10 cellular contexts compared by ENCODE assay signal in genomic region chr5:176359658-176360057, GRCh38. TPM values are rescaled to one million over a fixed set of nuclear protein-coding genes. Genes with fewer than 3 reads are reported as not detected.
A peak's percentile ranks its signal among the peaks of the same experiment; 100 is the strongest.
DNase-seq lines count a peak whose midpoint lies in the region; ATAC-seq and TF ChIP-seq lines count a peak whose summit lies in the region.
"Had no signal": no experiment of that assay in that cellular context is flagged by ENCODE, and none has a peak within 500 bp of the region (broad histone marks: within the 10 kb centered on the region; RNA-seq: fewer than 3 reads in every experiment).

No MANE protein-coding gene starts in this region.

- no peak for TF ChIP-seq CTCF in epithelial cell of proximal tubule (conservative IDR thresholded peaks at IDR 0.05; ENCODE audit: low read depth, low read length)

- no peak overlapping the region for H3K27ac ChIP-seq in skeletal muscle tissue (ENCODE audit: low read depth, low read length)

- peak overlapping the region; percentile 77 for H3K27ac Mint-ChIP-seq in activated T-cell treated with anti-CD3 and anti-CD28 coated beads, Interleukin-2, amount 50 U/mL, for 72 hours
- H3K27ac Mint-ChIP-seq in T-helper 17 cell = peak overlapping the region; percentile 91

- H3K4me3 ChIP-seq in epithelial cell of proximal tubule (ENCODE audit: low read depth, low read length) (peak overlapping the region; percentile 99), skeletal muscle tissue (ENCODE audit: low read length in 3 of 3) (peak overlapping the region in 2 of 3 donors; percentile 0 to 8)
- H3K4me3 ChIP-seq: lung had no signal

- H3K4me1 ChIP-seq in skeletal muscle tissue (ENCODE audit: control insufficient read depth in 3 of 3, insufficient read depth in 3 of 3, low read length in 3 of 3) = peaks cover 12 to 23% (median 18%) of the 10 kb centered on the region in 3 donors

- H3K9me3 Mint-ChIP-seq in activated T-cell treated with anti-CD3 and anti-CD28 coated beads, Interleukin-2, amount 50 U/mL, for 72 hours = no peaks in the 10 kb centered on the region

- H3K4me1 Mint-ChIP-seq in activated T-cell treated with anti-CD3 and anti-CD28 coated beads, Interleukin-2, amount 50 U/mL, for 72 hours (ENCODE audit: low read depth) = peaks cover 51% of the 10 kb centered on the region
- peaks cover 29% of the 10 kb centered on the region for H3K4me1 Mint-ChIP-seq in T-helper 17 cell

- H3K36me3 ChIP-seq in skeletal muscle tissue (ENCODE audit: control insufficient read depth in 3 of 3, insufficient read depth in 3 of 3, low read length in 3 of 3) = peaks cover 14 to 37% (median 31%) of the 10 kb centered on the region in 3 donors

- no peak for DNase-seq in activated T-cell treated with anti-CD3 and anti-CD28 coated beads, Interleukin-2, amount 50 U/mL, for 72 hours
- DNase-seq in activated T-cell treated with anti-CD3 and anti-CD28 coated beads for 4 hours = no peak
- no peak for DNase-seq in T-helper 17 cell
- no peak for DNase-seq in epithelial cell of proximal tubule (ENCODE audit: low read depth)
- DNase-seq in NCI-H345 (lab: John Stamatoyannopoulos, UW) = no peak
- no peak for DNase-seq in HuH-7 (ENCODE audit: low spot score)
- DNase-seq: stimulated activated CD4-positive, alpha-beta T cell treated with anti-CD3 and anti-CD28 coated beads, Interleukin-15, amount 100 ng/mL, for 24 hours had no signal

- H3K27me3 Mint-ChIP-seq in activated T-cell treated with anti-CD3 and anti-CD28 coated beads, Interleukin-2, amount 50 U/mL, for 72 hours (ENCODE audit: low read depth) = no peaks in the 10 kb centered on the region
- H3K27me3 Mint-ChIP-seq in T-helper 17 cell = no peaks in the 10 kb centered on the region

- H3K27me3 ChIP-seq in skeletal muscle tissue (ENCODE audit: control insufficient read depth in 3 of 3, insufficient read depth in 3 of 3, low read length in 3 of 3) = no peaks in the 10 kb centered on the region

- H3K36me3 Mint-ChIP-seq in activated T-cell treated with anti-CD3 and anti-CD28 coated beads, Interleukin-2, amount 50 U/mL, for 72 hours (ENCODE audit: insufficient read depth in 2 of 2) = peaks cover 4 to 18% of the 10 kb centered on the region in 2 donors
- H3K36me3 Mint-ChIP-seq in T-helper 17 cell (ENCODE audit: low read depth) = peaks cover 4% of the 10 kb centered on the region

- no peak for ATAC-seq in activated T-cell treated with anti-CD3 and anti-CD28 coated beads, Interleukin-2, amount 50 U/mL, for 72 hours (replicated peaks in 1 of 2)
- ATAC-seq in T-helper 17 cell = no peak
- ATAC-seq in GM19324 (IDR thresholded peaks at IDR 0.05; ENCODE audit: low FRiP score, unreplicated experiment) = no peak

- H3K9me3 ChIP-seq in T-helper 17 cell (ENCODE audit: control insufficient read depth, low read length, poor library complexity, severe bottlenecking) = no peaks in the 10 kb centered on the region
- H3K9me3 ChIP-seq in skeletal muscle tissue (ENCODE audit: control insufficient read depth in 3 of 3, low read length in 3 of 3) = no peaks in the 10 kb centered on the region

- H3K9ac ChIP-seq in skeletal muscle tissue (ENCODE audit: low read depth in 1 of 3, low read length in 3 of 3) = no peak overlapping the region

- peak overlapping the region; percentile 76 to 78 for H3K4me3 Mint-ChIP-seq in activated T-cell treated with anti-CD3 and anti-CD28 coated beads, Interleukin-2, amount 50 U/mL, for 72 hours
- peak overlapping the region; percentile 61 for H3K4me3 Mint-ChIP-seq in T-helper 17 cell

RNA-seq across cellular contexts. Expression of gene KIAA1191, which starts 1.9 kb away (rescaled TPM):
- 10 to 100 TPM; 56.7 to 59.0 TPM for total RNA-seq in activated T-cell treated with anti-CD3 and anti-CD28 coated beads, Interleukin-2, amount 50 U/mL, for 72 hours
- total RNA-seq in T-helper 17 cell (10 to 100 TPM; 73.9 to 76.7 TPM), epithelial cell of proximal tubule (88.1 and 90.1 TPM in 2 replicates), skeletal muscle tissue (28.7 TPM)

RNA-seq across cellular contexts. Expression of gene ARL10, which starts 5.6 kb away (rescaled TPM):
- 10 to 100 TPM in 1 of 2 donors, 1 to 10 TPM in 1; 7.5 to 14.0 TPM for total RNA-seq in activated T-cell treated with anti-CD3 and anti-CD28 coated beads, Interleukin-2, amount 50 U/mL, for 72 hours
- 1 to 10 TPM; 7.3 to 7.6 TPM for total RNA-seq in T-helper 17 cell
- 2.9 and 3.4 TPM in 2 replicates for total RNA-seq in epithelial cell of proximal tubule
- 9.4 TPM for total RNA-seq in skeletal muscle tissue

RNA-seq across cellular contexts. Expression of gene NOP16, which starts 28.7 kb away (rescaled TPM):
- total RNA-seq in activated T-cell treated with anti-CD3 and anti-CD28 coated beads, Interleukin-2, amount 50 U/mL, for 72 hours = 10 to 100 TPM; 41.8 to 42.3 TPM
- 10 to 100 TPM; 17.9 to 19.2 TPM for total RNA-seq in T-helper 17 cell
- 23.5 and 42.7 TPM in 2 replicates for total RNA-seq in epithelial cell of proximal tubule
- 9.9 TPM for total RNA-seq in skeletal muscle tissue

RNA-seq across cellular contexts. Expression of gene HIGD2A, which starts 28.9 kb away (rescaled TPM):
- 100 to 1,000 TPM; 109 to 135 TPM for total RNA-seq in activated T-cell treated with anti-CD3 and anti-CD28 coated beads, Interleukin-2, amount 50 U/mL, for 72 hours
- total RNA-seq in T-helper 17 cell (100 to 1,000 TPM; 119 to 135 TPM), epithelial cell of proximal tubule (118 and 123 TPM in 2 replicates), skeletal muscle tissue (108 TPM)

RNA-seq across cellular contexts. Expression of gene CLTB, which starts 56.7 kb away (rescaled TPM):
- total RNA-seq in activated T-cell treated with anti-CD3 and anti-CD28 coated beads, Interleukin-2, amount 50 U/mL, for 72 hours = 10 to 100 TPM; 38.1 to 41.9 TPM
- total RNA-seq in T-helper 17 cell (10 to 100 TPM; 65.3 to 69.4 TPM), epithelial cell of proximal tubule (149 and 152 TPM in 2 replicates), skeletal muscle tissue (44.4 TPM)
